9 cellular contexts compared by ENCODE assay signal in the genomic region with DNA sequence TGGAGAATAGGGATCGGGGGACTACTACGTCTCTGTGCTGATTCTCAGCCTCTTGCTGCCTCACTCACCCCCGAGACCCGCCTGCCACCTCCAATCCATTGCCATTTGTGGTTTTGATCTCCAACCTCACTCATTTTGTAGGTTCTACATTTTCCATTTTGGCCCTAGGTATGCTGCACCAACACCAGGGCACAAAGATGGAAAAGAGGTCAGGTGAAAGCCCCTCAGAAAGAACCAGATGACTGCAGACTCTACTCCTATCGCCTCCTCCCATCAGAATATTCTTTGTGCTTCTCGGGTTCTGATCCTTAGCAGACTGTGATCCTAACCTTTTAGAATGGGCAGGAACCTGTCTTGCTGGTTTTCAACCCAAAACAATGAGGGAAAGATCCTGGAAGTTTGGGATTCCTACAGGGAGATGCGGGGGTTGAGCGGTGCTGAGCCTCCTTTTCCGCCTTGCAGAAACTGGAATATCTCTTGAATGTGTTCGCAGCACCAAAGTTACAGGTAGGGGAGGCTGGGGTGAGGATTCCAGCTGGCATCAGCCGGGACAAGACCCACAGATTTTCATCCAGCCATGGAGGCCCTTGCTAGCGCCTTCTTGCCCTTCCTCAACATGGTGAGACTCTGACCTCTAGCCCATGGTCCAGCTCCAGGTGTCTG. TPM values are rescaled to one million over a fixed set of nuclear protein-coding genes. Genes with fewer than 3 reads are reported as not detected.
DNase-seq lines count a peak whose midpoint lies in the region; ATAC-seq and TF ChIP-seq lines count a peak whose summit lies in the region.
"Had no signal": no experiment of that assay in that cellular context is flagged by ENCODE, and none has a peak within 500 bp of the region (broad histone marks: within the 10 kb centered on the region; RNA-seq: fewer than 3 reads in every experiment).

No MANE protein-coding gene starts in this region.

- TF ChIP-seq CTCF in GM12864 (IDR thresholded peaks at IDR 0.05; ENCODE audit: low read depth, low read length, missing control alignments) = no peak
- no peak for TF ChIP-seq CTCF in OCI-LY3 (IDR thresholded peaks at IDR 0.05; ENCODE audit: low read depth, low read length)
- TF ChIP-seq CTCF in endothelial cell (IDR thresholded peaks at IDR 0.05; ENCODE audit: unreplicated experiment) = no peak
- no peak for TF ChIP-seq CTCF in gastrocnemius medialis (IDR thresholded peaks at IDR 0.05 in 4 of 5, conservative IDR thresholded peaks at IDR 0.05 in 1 of 5)

- H3K27ac ChIP-seq in OCI-LY3 (ENCODE audit: low read length) (no peak overlapping the region), gastrocnemius medialis (no peak overlapping the region)

- peak overlapping the region; percentile 88 for H3K4me3 Mint-ChIP-seq in endothelial cell (ENCODE audit: unreplicated experiment)

- DNase-seq in GM12864 (ENCODE audit: low read depth) = no peak
- DNase-seq in endothelial cell (ENCODE audit: low spot score) = no peak
- DNase-seq in gastrocnemius medialis = no peak
- DNase-seq in NCI-H446 treated with DMSO at 0.1 percent for 48 hours (lab: John Stamatoyannopoulos, UW) = no peak

- peaks cover 9% of the 10 kb centered on the region for H3K36me3 Mint-ChIP-seq in endothelial cell (ENCODE audit: low read depth, unreplicated experiment)

- peaks cover 23% of the 10 kb centered on the region for H4K20me1 ChIP-seq in OCI-LY3 (ENCODE audit: insufficient read depth, low read length)

- H3K4me1 ChIP-seq in OCI-LY3 (ENCODE audit: low read length) (peaks cover 15% of the 10 kb centered on the region), gastrocnemius medialis (peaks cover 12 to 23% of the 10 kb centered on the region in 2 donors)

- TF ChIP-seq POLR2A in gastrocnemius medialis (IDR thresholded peaks at IDR 0.05) = no peak

- H3K4me2 ChIP-seq in OCI-LY3 (ENCODE audit: low read length) = peak overlapping the region; percentile 87

- intact Hi-C loops in gastrocnemius medialis (cut with DNase I; ENCODE audit: low total_unique reads) = no loop called here

- H3K9me3 Mint-ChIP-seq in endothelial cell (ENCODE audit: unreplicated experiment) = no peaks in the 10 kb centered on the region

- H3K36me3 ChIP-seq in OCI-LY3 (replicated peaks; ENCODE audit: low read depth, low read length) (no peaks in the 10 kb centered on the region), gastrocnemius medialis (no peaks in the 10 kb centered on the region)

- no peak for ATAC-seq in gastrocnemius medialis
- ATAC-seq in GM18867 (IDR thresholded peaks at IDR 0.05; ENCODE audit: unreplicated experiment) = no peak
- no peak for ATAC-seq in HG02885 (IDR thresholded peaks at IDR 0.05; ENCODE audit: poor library complexity, unreplicated experiment)
- ATAC-seq in GM21723 (IDR thresholded peaks at IDR 0.05; ENCODE audit: unreplicated experiment) = no peak

- H3K27me3 Mint-ChIP-seq in endothelial cell (ENCODE audit: unreplicated experiment) = peaks cover 33% of the 10 kb centered on the region

- in situ Hi-C loops in gastrocnemius medialis (cut with MboI; ENCODE audit: low sequenced_read_pairs in 4 of 4) = no loop called here

- peaks cover 43% of the 10 kb centered on the region for H3K79me2 ChIP-seq in OCI-LY3 (ENCODE audit: low read length)

- H3K27me3 ChIP-seq in OCI-LY3 (ENCODE audit: low read depth, low read length) = peaks cover 49% of the 10 kb centered on the region
- peaks cover 63 to 84% (median 79%) of the 10 kb centered on the region in 3 donors for H3K27me3 ChIP-seq in gastrocnemius medialis

- H3K9ac ChIP-seq in OCI-LY3 (ENCODE audit: low read length) = peak overlapping the region; percentile 16; the same call in 1 of the 2 replicates

- peak overlapping the region; percentile 27 for H2AFZ ChIP-seq in OCI-LY3 (ENCODE audit: low read depth, low read length)

- peaks cover 34% of the 10 kb centered on the region for H3K4me1 Mint-ChIP-seq in endothelial cell (ENCODE audit: unreplicated experiment)

- peak overlapping the region; percentile 61 for H3K27ac Mint-ChIP-seq in endothelial cell (ENCODE audit: unreplicated experiment)

- H3K9me3 ChIP-seq in OCI-LY3 (ENCODE audit: insufficient read depth, low read length) (no peaks in the 10 kb centered on the region), gastrocnemius medialis (no peaks in the 10 kb centered on the region)
- H3K9me3 ChIP-seq: body of pancreas had no signal

- H3K4me3 ChIP-seq in GM12864 (ENCODE audit: low read depth, low read length) (peak overlapping the region; percentile 69; the same call in 1 of the 2 replicates), OCI-LY3 (ENCODE audit: low read length) (peak overlapping the region; percentile 94), gastrocnemius medialis (peak overlapping the region; percentile 36 to 57 (median 41))
- H3K4me3 ChIP-seq: body of pancreas had no signal

RNA-seq across cellular contexts. Expression of a gene that starts 53.1 kb away (rescaled TPM):
- total RNA-seq in endothelial cell (ENCODE audit: unreplicated experiment) (not detected), gastrocnemius medialis (not detected)

Comparison
In these comparisons a context has a peak if more than half of its experiments do, and no peak if none do; other contexts are left out.
1. H3K4me3 ChIP-seq: peak in every context shown above with its lines; median percentile 94 in OCI-LY3; 69 in GM12864; 41 in gastrocnemius medialis.